Comparison of ENCODE assay signal across 2 cellular contexts in genomic region chr11:77044886-77045285, GRCh38.
TF ChIP-seq lines count a peak whose summit lies in the region.

No MANE protein-coding gene starts in this region.

TF ChIP-seq in HEK293, 187 proteins besides CTCF, POLR2A, EP300 and RAD21:
- TF ChIP-seq ELK4 (IDR thresholded peaks at IDR 0.05; ENCODE audit: borderline replicate concordance, low read depth, low read length): no peak
- TF ChIP-seq ZNF302 (tag by site-specific recombination; IDR thresholded peaks at IDR 0.05; ENCODE audit: low read depth): no peak
- no peak for TF ChIP-seq REST (tag by site-specific recombination; IDR thresholded peaks at IDR 0.05)
- no peak for TF ChIP-seq ZNF211 (tag by site-specific recombination; IDR thresholded peaks at IDR 0.05; ENCODE audit: low read depth)
- peak; percentile 94 for TF ChIP-seq ZNF610 (tag by site-specific recombination; IDR thresholded peaks at IDR 0.05; ENCODE audit: borderline replicate concordance)
- TF ChIP-seq PATZ1 (tag by site-specific recombination; IDR thresholded peaks at IDR 0.05): no peak

TF ChIP-seq in H1, 55 proteins besides CTCF, POLR2A, EP300 and RAD21 (continued from another document):
- no peak for TF ChIP-seq BRCA1 (IDR thresholded peaks at IDR 0.05; ENCODE audit: low read depth, low read length)
- TF ChIP-seq SP2 (IDR thresholded peaks at IDR 0.05; ENCODE audit: low read length): no peak
- TF ChIP-seq SIN3A (conservative IDR thresholded peaks at IDR 0.05 in 1 of 2, IDR thresholded peaks at IDR 0.05 in 1 of 2; ENCODE audit: low read depth in 1 of 2, low read length in 2 of 2): no peak
- no peak for TF ChIP-seq TCF12 (IDR thresholded peaks at IDR 0.05; ENCODE audit: low read depth, low read length)
- TF ChIP-seq CREB1 (IDR thresholded peaks at IDR 0.05): no peak
- no peak for TF ChIP-seq ATF2 (IDR thresholded peaks at IDR 0.05; ENCODE audit: low read length)
- TF ChIP-seq RXRA (IDR thresholded peaks at IDR 0.05; ENCODE audit: insufficient read depth, low read depth, low read length): no peak
- TF ChIP-seq KDM4A (IDR thresholded peaks at IDR 0.05; ENCODE audit: low read depth, low read length, severe bottlenecking): no peak
- TF ChIP-seq BACH1 (IDR thresholded peaks at IDR 0.05; ENCODE audit: low read length): no peak
- no peak for TF ChIP-seq CBX8 (IDR thresholded peaks at IDR 0.05; ENCODE audit: borderline replicate concordance, low read depth, low read length)
- no peak for TF ChIP-seq EGR1 (IDR thresholded peaks at IDR 0.05; ENCODE audit: borderline replicate concordance, low read depth, low read length)
- no peak for TF ChIP-seq CBX5 (IDR thresholded peaks at IDR 0.05; ENCODE audit: low read depth, low read length)
- no peak for TF ChIP-seq JUND (IDR thresholded peaks at IDR 0.05; ENCODE audit: low read length)
- TF ChIP-seq NRF1 (IDR thresholded peaks at IDR 0.05; ENCODE audit: low read depth, low read length): no peak
- no peak for TF ChIP-seq YY1 (IDR thresholded peaks at IDR 0.05; ENCODE audit: low read depth, low read length)
- TF ChIP-seq POLR2AphosphoS5 (IDR thresholded peaks at IDR 0.05; ENCODE audit: low read depth, low read length): no peak
TF ChIP-seq in H1: peak in this region for 0.
